Comparison of ENCODE assay signal across 1 cellular context in the genomic region with DNA sequence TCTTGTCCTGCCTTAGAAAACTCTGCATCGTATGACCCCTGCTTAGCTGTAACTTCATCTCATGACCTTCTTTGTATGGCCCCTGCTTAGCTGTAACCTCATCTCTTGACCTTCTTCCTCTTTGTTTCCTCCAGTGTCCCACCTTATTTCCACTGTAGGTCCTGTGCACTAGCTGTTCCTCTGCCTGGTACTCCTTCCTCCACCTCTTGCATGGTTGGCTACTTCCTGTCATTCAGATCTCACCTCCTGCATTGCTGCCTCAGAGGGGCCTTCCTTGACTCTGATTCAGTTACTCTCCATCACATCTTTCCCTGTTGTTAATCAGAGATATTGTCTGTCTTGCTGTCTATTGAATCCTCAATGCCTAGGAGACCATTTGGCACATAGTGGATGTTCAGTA.
TF ChIP-seq lines count a peak whose summit lies in the region.

No MANE protein-coding gene starts in this region.

TF ChIP-seq in IMR-90, 13 proteins besides CTCF, POLR2A, EP300 and RAD21:
- TF ChIP-seq CEBPB (IDR thresholded peaks at IDR 0.05; ENCODE audit: low read depth, low read length) (no peak), FOS (IDR thresholded peaks at IDR 0.05; ENCODE audit: low read depth, low read length) (no peak), MAZ (IDR thresholded peaks at IDR 0.05; ENCODE audit: borderline replicate concordance, low read depth, low read length) (no peak), NFE2L2 (IDR thresholded peaks at IDR 0.05; ENCODE audit: low read depth, low read length) (no peak), BHLHE40 (IDR thresholded peaks at IDR 0.05; ENCODE audit: low read depth, low read length) (no peak), SMC3 (IDR thresholded peaks at IDR 0.05; ENCODE audit: low read depth, low read length) (no peak), RCOR1 (IDR thresholded peaks at IDR 0.05; ENCODE audit: insufficient replicate concordance, low read length) (no peak), USF2 (IDR thresholded peaks at IDR 0.05; ENCODE audit: low read depth, low read length) (no peak), MAFK (IDR thresholded peaks at IDR 0.05; ENCODE audit: low read depth, low read length) (no peak), ELK1 (IDR thresholded peaks at IDR 0.05; ENCODE audit: borderline replicate concordance, low read depth, low read length) (no peak), MXI1 (IDR thresholded peaks at IDR 0.05; ENCODE audit: borderline replicate concordance, low read depth, low read length) (no peak), CHD1 (IDR thresholded peaks at IDR 0.05; ENCODE audit: low read depth, low read length) (no peak), RFX5 (IDR thresholded peaks at IDR 0.05; ENCODE audit: low read depth, low read length) (no peak)
